26 cellular contexts compared by ENCODE assay signal in the genomic region with DNA sequence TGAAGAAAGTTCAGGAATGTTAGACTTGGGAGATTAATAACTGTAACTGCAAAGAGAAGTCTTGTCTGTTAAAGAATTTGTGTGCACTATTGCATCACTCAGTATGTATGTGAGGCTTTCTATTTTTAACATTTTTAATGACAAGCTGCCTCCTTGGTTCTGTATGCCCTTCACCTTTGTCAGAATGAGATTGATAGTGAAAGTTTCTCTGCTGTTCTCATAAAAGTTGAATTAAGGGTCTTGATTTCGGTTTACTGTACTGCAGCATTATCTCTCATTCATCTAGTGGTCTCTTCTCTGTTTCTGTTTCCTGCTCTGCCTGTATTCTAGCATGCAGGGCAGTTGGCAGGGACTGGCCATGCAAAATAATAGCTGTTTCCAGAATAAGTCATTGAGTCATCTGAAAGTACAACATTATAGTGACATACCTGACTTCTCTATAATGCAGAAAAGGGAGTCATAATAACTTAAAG.
A peak's percentile ranks its signal among the peaks of the same experiment; 100 is the strongest.
DNase-seq lines count a peak whose midpoint lies in the region; ATAC-seq, FAIRE-seq and TF ChIP-seq lines count a peak whose summit lies in the region.
"Had no signal": no experiment of that assay in that cellular context is flagged by ENCODE, and none has a peak within 500 bp of the region (broad histone marks: within the 10 kb centered on the region; RNA-seq: fewer than 3 reads in every experiment).

No MANE protein-coding gene starts in this region.

- H2AK5ac ChIP-seq in mesendoderm (ENCODE audit: low read length): no peak overlapping the region

- intact Hi-C loops in GM12878 (cut with micrococcal nuclease; ENCODE audit: unreplicated experiment): no loop called here

- H2BK5ac ChIP-seq in mesendoderm (ENCODE audit: low read length): no peak overlapping the region

- SMC1A ChIA-PET in GM12878 (lab: Charles Lee; ENCODE audit: uncharacterized antibody, unreplicated experiment): no interaction called here

- no peak overlapping the region for H3K18ac ChIP-seq in mesendoderm (ENCODE audit: low read length)

- H3K27me3 ChIP-seq in GM12878 (replicated peaks in 1 of 2; ENCODE audit: control insufficient read depth in 2 of 2, insufficient read depth in 2 of 2, low read length in 1 of 2): no peaks in the 10 kb centered on the region
- H3K27me3 ChIP-seq in mesendoderm (ENCODE audit: insufficient read depth, low read length, poor library complexity): no peaks in the 10 kb centered on the region
- H3K27me3 ChIP-seq: adrenal gland, dorsolateral prefrontal cortex, right lobe of liver had no signal

- peak; percentile 53 for ATAC-seq in GM18502 (IDR thresholded peaks at IDR 0.05; ENCODE audit: poor library complexity, unreplicated experiment)
- peak; percentile 70 for ATAC-seq in HG02884 (IDR thresholded peaks at IDR 0.05; ENCODE audit: unreplicated experiment)
- ATAC-seq in GM12878: peak; percentile 89
- ATAC-seq: right lobe of liver had no signal

- no peak for TF ChIP-seq EP300 in GM12878 (IDR thresholded peaks at IDR 0.05; ENCODE audit: borderline replicate concordance in 1 of 2, control insufficient read depth in 1 of 2, low read depth in 2 of 2, low read length in 2 of 2)

- FAIRE-seq in GM12878 (lab: Jason Lieb, UNC): peak; percentile 7
- FAIRE-seq: H54, islet of Langerhans had no signal

- H2BK120ac ChIP-seq in mesendoderm (ENCODE audit: low read depth, low read length): no peak overlapping the region

- no peak overlapping the region for H3K4me2 ChIP-seq in GM12878 (ENCODE audit: control insufficient read depth, insufficient read depth)
- no peak overlapping the region for H3K4me2 ChIP-seq in mesendoderm (ENCODE audit: low read length)
- H3K4me2 ChIP-seq: SK-N-SH had no signal

- H3K9ac ChIP-seq in GM12878 (ENCODE audit: control insufficient read depth, insufficient read depth, low read length) (no peak overlapping the region), mesendoderm (ENCODE audit: low read length) (no peak overlapping the region)
- H3K9ac ChIP-seq: SK-N-SH had no signal

- in situ Hi-C loops in GM12878 (cut with MboI): no loop called here

- H3K4ac ChIP-seq in mesendoderm (ENCODE audit: low read depth, low read length): no peak overlapping the region

- no peak overlapping the region for H3K23ac ChIP-seq in mesendoderm (ENCODE audit: low read length)

- H3K27ac ChIP-seq in GM12878 (ENCODE audit: control insufficient read depth, insufficient read depth) (no peak overlapping the region), mesendoderm (ENCODE audit: low read depth, low read length) (peak overlapping the region; percentile 30)
- H3K27ac ChIP-seq: adrenal gland, dorsolateral prefrontal cortex, right lobe of liver had no signal

- H4K8ac ChIP-seq in mesendoderm (ENCODE audit: low read depth, low read length): no peak overlapping the region

- H3K79me2 ChIP-seq in GM12878 (ENCODE audit: control insufficient read depth, insufficient read depth, low read length) (no peaks in the 10 kb centered on the region), mesendoderm (ENCODE audit: control insufficient read depth, insufficient read depth, low read length) (no peaks in the 10 kb centered on the region)

- BruUV-seq in GM12878 (replicated peaks; lab: Mats Ljungman, UMichigan): no TSS peak

- H2AFZ ChIP-seq in GM12878 (ENCODE audit: control insufficient read depth, low read depth, low read length): no peak overlapping the region; the same call in 1 of the 2 replicates

- H3K9me3 ChIP-seq in GM12878 (replicated peaks; ENCODE audit: control insufficient read depth, insufficient read depth, low read length): no peaks in the 10 kb centered on the region
- H3K9me3 ChIP-seq: adrenal gland, right lobe of liver had no signal

- CTCF ChIA-PET in GM12878 (lab: Yijun Ruan, JAX): no interaction called here

- peak; percentile 16 for DNase-seq in GM12878 (ENCODE audit: low read depth, low spot score)
- no peak for DNase-seq in mesendoderm
- no peak for DNase-seq in NCI-H2081 (lab: John Stamatoyannopoulos, UW)
- no peak for DNase-seq in UCSD-AML1 (lab: John Stamatoyannopoulos, UW; ENCODE audit: unreplicated experiment)
- DNase-seq in NCI-H1105 treated with DMSO at 0.1 percent for 48 hours (lab: John Stamatoyannopoulos, UW): no peak
- DNase-seq in GDM1 (lab: John Stamatoyannopoulos, UW): no peak
- DNase-seq: activated B cell treated with CpG ODN at 0.5 μM for 24 hours; activated CD4-positive, alpha-beta memory T cell treated with anti-CD3 and anti-CD28 coated beads for 36 hours; activated gamma-delta T cell; adrenal gland; dorsolateral prefrontal cortex; EL; foreskin fibroblast; hippocampal formation; mammary epithelial cell; MM.1S; naive B cell; NCI-H1930; NCI-H446 treated with DMSO at 0.1 percent for 48 hours; NK-92 treated with Interleukin-12 subunit alpha and Interleukin-12 subunit beta, amount 100 ng/mL, for 24 hours; right lobe of liver; SK-N-SH had no signal

- RAD21 ChIA-PET in GM12878 (lab: Charles Lee; ENCODE audit: unreplicated experiment): no interaction called here

- no peak overlapping the region for H4K5ac ChIP-seq in mesendoderm (ENCODE audit: low read length)

- H3K4me1 ChIP-seq in GM12878 (ENCODE audit: control insufficient read depth, insufficient read depth, low read length) (peaks cover 3% of the 10 kb centered on the region; the same call in 1 of the 2 replicates), mesendoderm (ENCODE audit: control insufficient read depth, low read depth, low read length) (peaks cover 5% of the 10 kb centered on the region)
- H3K4me1 ChIP-seq: adrenal gland, right lobe of liver had no signal

- TF ChIP-seq CTCF in GM12878 (IDR thresholded peaks at IDR 0.05 in 2 of 3, conservative IDR thresholded peaks at IDR 0.05 in 1 of 3; ENCODE audit: control insufficient read depth in 2 of 3, extremely low read depth in 1 of 3, insufficient read depth in 1 of 3, low read depth in 3 of 3, low read length in 3 of 3): no peak

- no peak overlapping the region for H2BK15ac ChIP-seq in mesendoderm (replicated peaks; ENCODE audit: low read depth)

- no peak for TF ChIP-seq RAD21 in GM12878 (IDR thresholded peaks at IDR 0.05; ENCODE audit: insufficient read depth, low read depth, low read length)

- 0% methylated on average over 1 of the region's 1 CpG for WGBS in GM12878 (ENCODE audit: insufficient coverage, insufficient replicate concordance, low lambda C conversion rate, missing lambda C conversion rate)
- no CpG with 5 or more reads among the region's 1 CpG for WGBS in mesendoderm (ENCODE audit: extremely low coverage, insufficient coverage, low lambda C conversion rate)

- POLR2A ChIA-PET in GM12878 (lab: Charles Lee): no interaction called here

- no peaks in the 10 kb centered on the region for H3K79me1 ChIP-seq in mesendoderm (ENCODE audit: low read length)

- H3K36me3 ChIP-seq in GM12878 (ENCODE audit: control insufficient read depth in 2 of 2, insufficient read depth in 2 of 2, low read length in 1 of 2) (no peaks in the 10 kb centered on the region), mesendoderm (ENCODE audit: control insufficient read depth, insufficient read depth, low read length) (no peaks in the 10 kb centered on the region)
- H3K36me3 ChIP-seq: adrenal gland, right lobe of liver had no signal

- no peaks in the 10 kb centered on the region for H4K20me1 ChIP-seq in GM12878 (ENCODE audit: control insufficient read depth, insufficient read depth)

- H3K56ac ChIP-seq in mesendoderm (ENCODE audit: low read length): no peak overlapping the region

- no peak for TF ChIP-seq POLR2A in GM12878 (IDR thresholded peaks at IDR 0.05; ENCODE audit: low read depth, low read length)

- no peak overlapping the region for H3K4me3 ChIP-seq in GM12878
- no peak overlapping the region for H3K4me3 ChIP-seq in mesendoderm (ENCODE audit: low read length)
- H3K4me3 ChIP-seq: adrenal gland, dorsolateral prefrontal cortex, right lobe of liver had no signal

TF ChIP-seq in GM12878, 131 proteins besides CTCF, POLR2A, EP300 and RAD21 (continues in another document):
- TF ChIP-seq ZNF207 (IDR thresholded peaks at IDR 0.05; ENCODE audit: borderline replicate concordance): no peak
- no peak for TF ChIP-seq SMAD5 (IDR thresholded peaks at IDR 0.05; ENCODE audit: low read depth)
- TF ChIP-seq CBFB (IDR thresholded peaks at IDR 0.05; ENCODE audit: low read depth): no peak
- no peak for TF ChIP-seq IRF5 (IDR thresholded peaks at IDR 0.05; ENCODE audit: borderline replicate concordance)
- no peak for TF ChIP-seq EZH2 (IDR thresholded peaks at IDR 0.05; ENCODE audit: borderline replicate concordance, control insufficient read depth, low read depth, low read length)
- TF ChIP-seq DPF2 (IDR thresholded peaks at IDR 0.05): no peak
- TF ChIP-seq LARP7 (IDR thresholded peaks at IDR 0.05): no peak
- peak; percentile 30; the same call in 1 of the 2 replicates for TF ChIP-seq RUNX3 (IDR thresholded peaks at IDR 0.05; ENCODE audit: low read length)
- TF ChIP-seq RAD51 (IDR thresholded peaks at IDR 0.05): no peak
- no peak for TF ChIP-seq PAX8 (IDR thresholded peaks at IDR 0.05)
- peak in 1 of 2 experiments; percentile 67; a peak in 1 of 4 replicates for TF ChIP-seq ETV6 (conservative IDR thresholded peaks at IDR 0.05 in 1 of 2, IDR thresholded peaks at IDR 0.05 in 1 of 2; ENCODE audit: borderline replicate concordance in 1 of 2, low read depth in 1 of 2)
- TF ChIP-seq WRNIP1 (IDR thresholded peaks at IDR 0.05; ENCODE audit: borderline replicate concordance, low read depth, low read length): no peak
- no peak for TF ChIP-seq ATF3 (IDR thresholded peaks at IDR 0.05; ENCODE audit: borderline replicate concordance, extremely low read depth, low read depth, low read length)
- peak; percentile 48; the same call in 1 of the 2 replicates for TF ChIP-seq MEF2A (IDR thresholded peaks at IDR 0.05; ENCODE audit: insufficient read depth, low read depth, low read length)
- TF ChIP-seq MTA2 (IDR thresholded peaks at IDR 0.05; ENCODE audit: low read depth): no peak
- TF ChIP-seq CEBPB (IDR thresholded peaks at IDR 0.05; ENCODE audit: borderline replicate concordance in 1 of 2, low read depth in 2 of 2, low read length in 2 of 2): peak; percentile 14 to 65; a peak in 1 of 4 replicates
